Comparison of ENCODE assay signal across 25 cellular contexts in genomic region chr18:52228158-52228557, GRCh38.
"Had no signal": no experiment of that assay in that cellular context is flagged by ENCODE, and none has a peak within 500 bp of the region (broad histone marks: within the 10 kb centered on the region; RNA-seq: fewer than 3 reads in every experiment).

No MANE protein-coding gene starts in this region.

- H3K4me1 Mint-ChIP-seq: activated naive CD8-positive, alpha-beta T cell treated with anti-CD3 and anti-CD28 coated beads, Interleukin-2, amount 10 ng/mL, durations not matched to agents 7 days and 5 days had no signal

- DNase-seq: activated CD4-positive, alpha-beta T cell treated with anti-CD3 and anti-CD28 coated beads for 48 hours; activated CD4-positive, alpha-beta T cell treated with anti-CD3 and anti-CD28 coated beads, Interleukin-2, amount 50 U/mL, for 4 hours; activated CD4-positive, CD25-positive, alpha-beta regulatory T cell treated with anti-CD3 and anti-CD28 coated beads, Interleukin-2, amount 50 U/mL, for 72 hours; activated CD8-positive, alpha-beta memory T cell treated with anti-CD3 and anti-CD28 coated beads, Interleukin-2, amount 50 U/mL, for 48 hours; activated CD8-positive, alpha-beta T cell treated with anti-CD3 and anti-CD28 coated beads, Interleukin-2, amount 10 ng/mL, durations not matched to agents 7 days and 5 days; activated naive CD4-positive, alpha-beta T cell treated with anti-CD3 and anti-CD28 coated beads, Interleukin-2, amount 50 U/mL, for 16 hours; activated naive CD8-positive, alpha-beta T cell treated with anti-CD3 and anti-CD28 coated beads, Interleukin-2, amount 10 ng/mL, durations not matched to agents 7 days and 5 days; activated T-cell treated with anti-CD3 and anti-CD28 coated beads, Interleukin-2, amount 50 U/mL, for 1 hour; adrenal gland; anterior cingulate cortex; cerebellar nuclear complex; MG63; MV-4-11; NCI-H1092 treated with DMSO at 0.1 percent for 48 hours; NCI-H1417 treated with DMSO at 0.1 percent for 48 hours; NCI-H1694; NCI-H2029; NCI-H2107; NCI-H2171 treated with DMSO at 0.1 percent for 48 hours; NCI-H510A treated with DMSO at 0.1 percent for 48 hours; PC-3; SHP77; SW 1271 had no signal

- H3K4me1 ChIP-seq: adrenal gland, SJSA1 had no signal

- H3K36me3 ChIP-seq: adrenal gland, MG63, SJSA1 had no signal

- H3K9me3 Mint-ChIP-seq: activated naive CD8-positive, alpha-beta T cell treated with anti-CD3 and anti-CD28 coated beads, Interleukin-2, amount 10 ng/mL, durations not matched to agents 7 days and 5 days; T-helper 2 cell treated with Interferon-gamma antibody and Interleukin-4, amounts not matched to agents 5 μg/mL and 100 μg/mL, for 36 hours had no signal

- H3K36me3 Mint-ChIP-seq: activated naive CD8-positive, alpha-beta T cell treated with anti-CD3 and anti-CD28 coated beads, Interleukin-2, amount 10 ng/mL, durations not matched to agents 7 days and 5 days had no signal

- H3K4me3 ChIP-seq: adrenal gland, MG63, SJSA1 had no signal

- H3K27me3 Mint-ChIP-seq: activated naive CD8-positive, alpha-beta T cell treated with anti-CD3 and anti-CD28 coated beads, Interleukin-2, amount 10 ng/mL, durations not matched to agents 7 days and 5 days had no signal

- H3K9me3 ChIP-seq: adrenal gland, MG63 had no signal

- H3K4me3 Mint-ChIP-seq: activated CD8-positive, alpha-beta T cell treated with anti-CD3 and anti-CD28 coated beads, Interleukin-2, amount 10 ng/mL, durations not matched to agents 7 days and 5 days; activated naive CD8-positive, alpha-beta T cell treated with anti-CD3 and anti-CD28 coated beads, Interleukin-2, amount 10 ng/mL, durations not matched to agents 7 days and 5 days; T-helper 2 cell treated with Interferon-gamma antibody and Interleukin-4, amounts not matched to agents 5 μg/mL and 100 μg/mL, for 36 hours had no signal

- H3K27me3 ChIP-seq: adrenal gland, MG63, SJSA1 had no signal

- H3K27ac ChIP-seq: adrenal gland, SJSA1 had no signal

- H3K27ac Mint-ChIP-seq: activated CD8-positive, alpha-beta T cell treated with anti-CD3 and anti-CD28 coated beads, Interleukin-2, amount 10 ng/mL, durations not matched to agents 7 days and 5 days; activated naive CD8-positive, alpha-beta T cell treated with anti-CD3 and anti-CD28 coated beads, Interleukin-2, amount 10 ng/mL, durations not matched to agents 7 days and 5 days; T-helper 2 cell treated with Interferon-gamma antibody and Interleukin-4, amounts not matched to agents 5 μg/mL and 100 μg/mL, for 36 hours had no signal
